37 cellular contexts compared by ENCODE assay signal in the genomic region with DNA sequence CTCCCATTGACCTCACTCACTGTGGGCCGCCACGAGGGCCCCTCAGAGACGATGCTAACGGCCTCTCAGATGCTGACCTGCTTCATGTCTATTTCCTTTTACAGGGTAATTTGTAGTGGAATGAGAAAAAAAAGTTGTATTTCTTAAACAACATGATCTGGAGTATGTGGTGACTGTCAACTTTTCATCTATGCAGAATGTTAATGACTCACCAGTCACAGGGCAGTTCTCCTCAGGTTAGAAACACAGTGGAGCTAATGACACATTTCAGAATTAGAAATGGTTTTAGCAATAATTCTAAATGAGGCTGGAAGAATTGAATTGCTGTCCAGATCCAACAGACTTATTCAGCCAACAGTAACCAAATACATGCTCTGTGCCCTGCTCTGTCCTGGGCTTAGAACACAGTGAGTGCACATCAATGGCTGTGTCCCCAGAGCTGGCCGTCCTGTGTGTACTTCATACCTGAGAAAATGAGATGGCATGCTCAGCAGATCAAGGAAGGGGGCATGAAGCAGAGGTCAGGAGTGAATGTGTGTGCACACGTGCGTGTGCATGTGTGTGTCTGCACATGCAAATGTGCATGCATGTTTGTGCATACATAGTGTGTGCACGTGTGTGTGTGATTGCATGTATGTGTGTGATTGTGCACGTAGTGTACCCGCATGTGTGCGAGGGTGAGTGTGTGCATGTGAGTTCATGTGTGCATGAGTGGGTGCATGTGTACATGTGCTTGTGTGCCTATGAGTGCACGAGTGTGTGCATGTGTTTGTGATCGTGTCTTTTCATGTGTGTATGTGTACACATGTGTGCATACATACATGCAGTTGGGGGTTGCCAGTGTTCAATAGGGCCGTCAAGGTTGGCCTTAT.
DNase-seq lines count a peak whose midpoint lies in the region; ATAC-seq, FAIRE-seq and TF ChIP-seq lines count a peak whose summit lies in the region.
"Had no signal": no experiment of that assay in that cellular context is flagged by ENCODE, and none has a peak within 500 bp of the region (broad histone marks: within the 10 kb centered on the region; RNA-seq: fewer than 3 reads in every experiment).

No MANE protein-coding gene starts in this region.

- H2BK120ac ChIP-seq in IMR-90 (ENCODE audit: low read depth, low read length) (no peak overlapping the region), mesendoderm (ENCODE audit: low read depth, low read length) (no peak overlapping the region)

- dilution Hi-C loops in IMR-90 (cut with HindIII; ENCODE audit: low sequenced_read_pairs, unreplicated experiment): no loop called here

- no peak overlapping the region for H3K4ac ChIP-seq in IMR-90 (ENCODE audit: low read depth, low read length)
- no peak overlapping the region for H3K4ac ChIP-seq in mesendoderm (ENCODE audit: low read depth, low read length)

- H3K56ac ChIP-seq in IMR-90 (ENCODE audit: extremely low read depth, insufficient read depth, low read length) (no peak overlapping the region), mesendoderm (ENCODE audit: low read length) (no peak overlapping the region)

- H3K4me3 Mint-ChIP-seq in activated naive CD4-positive, alpha-beta T cell treated with anti-CD3 and anti-CD28 coated beads, Interleukin-2, amount 50 U/mL, for 24 hours: no peak overlapping the region
- H3K4me3 Mint-ChIP-seq: activated T-cell treated with anti-CD3 and anti-CD28 coated beads, Interleukin-2, amount 50 U/mL, for 4 hours; B cell; CD8-positive, alpha-beta T cell; nephron progenitor cell; stimulated activated naive CD8-positive, alpha-beta T cell treated with anti-CD3 and anti-CD28 coated beads, Interleukin-15, amount 100 ng/mL, for 72 hours had no signal

- H4K20me1 ChIP-seq in IMR-90 (ENCODE audit: insufficient read depth, low read length): no peaks in the 10 kb centered on the region

- H3K9me3 ChIP-seq in IMR-90 (ENCODE audit: control insufficient read depth, insufficient read depth, low read length): no peaks in the 10 kb centered on the region
- H3K9me3 ChIP-seq: A549, breast epithelium, pancreas, SJCRH30, thoracic aorta had no signal

- POLR2A ChIA-PET in IMR-90 (lab: Charles Lee; ENCODE audit: unreplicated experiment): no interaction called here

- H3K27me3 Mint-ChIP-seq in activated naive CD4-positive, alpha-beta T cell treated with anti-CD3 and anti-CD28 coated beads, Interleukin-2, amount 50 U/mL, for 24 hours: no peaks in the 10 kb centered on the region
- H3K27me3 Mint-ChIP-seq: stimulated activated naive CD8-positive, alpha-beta T cell treated with anti-CD3 and anti-CD28 coated beads, Interleukin-15, amount 100 ng/mL, for 72 hours had no signal

- no peak overlapping the region for H2BK5ac ChIP-seq in IMR-90 (ENCODE audit: low read depth, low read length, poor library complexity, severe bottlenecking)
- no peak overlapping the region for H2BK5ac ChIP-seq in mesendoderm (ENCODE audit: low read length)

- peaks cover 6% of the 10 kb centered on the region; the same call in 1 of the 2 replicates for H3K27me3 ChIP-seq in IMR-90 (ENCODE audit: control insufficient read depth, insufficient read depth, low read length)
- no peaks in the 10 kb centered on the region for H3K27me3 ChIP-seq in mesendoderm (ENCODE audit: insufficient read depth, low read length, poor library complexity)
- H3K27me3 ChIP-seq: pancreas, SJCRH30 had no signal

- no peak overlapping the region for H3K18ac ChIP-seq in IMR-90 (ENCODE audit: low read depth, low read length)
- no peak overlapping the region for H3K18ac ChIP-seq in mesendoderm (ENCODE audit: low read length)

- H3K14ac ChIP-seq in IMR-90 (replicated peaks; ENCODE audit: low read depth, low read length): no peak overlapping the region

- no peak for TF ChIP-seq RAD21 in IMR-90 (IDR thresholded peaks at IDR 0.05; ENCODE audit: low read length)

- H3K27ac Mint-ChIP-seq in activated naive CD4-positive, alpha-beta T cell treated with anti-CD3 and anti-CD28 coated beads, Interleukin-2, amount 50 U/mL, for 24 hours: peak overlapping the region; percentile 65
- H3K27ac Mint-ChIP-seq: B cell; CD8-positive, alpha-beta T cell; nephron progenitor cell; stimulated activated naive CD8-positive, alpha-beta T cell treated with anti-CD3 and anti-CD28 coated beads, Interleukin-15, amount 100 ng/mL, for 72 hours had no signal

- no peak for FAIRE-seq in RCC 7860 (lab: Jason Lieb, UNC)
- FAIRE-seq: A549, colon, GM12892, H54, pancreas had no signal

- no peaks in the 10 kb centered on the region for H3K9me3 Mint-ChIP-seq in activated naive CD4-positive, alpha-beta T cell treated with anti-CD3 and anti-CD28 coated beads, Interleukin-2, amount 50 U/mL, for 24 hours
- H3K9me3 Mint-ChIP-seq: activated T-cell treated with anti-CD3 and anti-CD28 coated beads, Interleukin-2, amount 50 U/mL, for 4 hours; CD8-positive, alpha-beta T cell; stimulated activated naive CD8-positive, alpha-beta T cell treated with anti-CD3 and anti-CD28 coated beads, Interleukin-15, amount 100 ng/mL, for 72 hours had no signal

- H4K91ac ChIP-seq in IMR-90 (ENCODE audit: insufficient read depth, low read depth, low read length): no peak overlapping the region

- no peak overlapping the region for H2AK5ac ChIP-seq in IMR-90 (ENCODE audit: low read depth, low read length)
- no peak overlapping the region for H2AK5ac ChIP-seq in mesendoderm (ENCODE audit: low read length)

- H3K4me2 ChIP-seq in IMR-90 (ENCODE audit: low read depth, low read length) (no peak overlapping the region), mesendoderm (ENCODE audit: low read length) (no peak overlapping the region)
- H3K4me2 ChIP-seq: A549 had no signal

- H3K4me1 Mint-ChIP-seq in activated naive CD4-positive, alpha-beta T cell treated with anti-CD3 and anti-CD28 coated beads, Interleukin-2, amount 50 U/mL, for 24 hours: peaks cover 8% of the 10 kb centered on the region
- H3K4me1 Mint-ChIP-seq: B cell; stimulated activated naive CD8-positive, alpha-beta T cell treated with anti-CD3 and anti-CD28 coated beads, Interleukin-15, amount 100 ng/mL, for 72 hours had no signal

- intact Hi-C loops in IMR-90 (cut with micrococcal nuclease): no loop called here

- no peak for TF ChIP-seq POLR2A in IMR-90 (IDR thresholded peaks at IDR 0.05; ENCODE audit: low read depth, low read length)

- H3K79me2 ChIP-seq in mesendoderm (ENCODE audit: control insufficient read depth, insufficient read depth, low read length): no peaks in the 10 kb centered on the region

- WGBS in IMR-90 (ENCODE audit: extremely low coverage in 2 of 2, insufficient read length in 1 of 2), 2 experiments: 85% methylated on average over 9 of the region's 14 CpGs; no CpG with 5 or more reads in 1 of the 2 experiments
- WGBS in mesendoderm (ENCODE audit: extremely low coverage, insufficient coverage, low lambda C conversion rate): no CpG with 5 or more reads among the region's 14 CpGs

- TF ChIP-seq CTCF in IMR-90 (conservative IDR thresholded peaks at IDR 0.05; ENCODE audit: low read depth, low read length) (no peak), choroid plexus epithelial cell (conservative IDR thresholded peaks at IDR 0.05; ENCODE audit: low read depth, low read length) (no peak)

- H3K36me3 ChIP-seq in IMR-90 (ENCODE audit: control insufficient read depth, insufficient read depth, low read length) (no peaks in the 10 kb centered on the region), mesendoderm (ENCODE audit: control insufficient read depth, insufficient read depth, low read length) (no peaks in the 10 kb centered on the region)
- H3K36me3 ChIP-seq: breast epithelium, pancreas, SJCRH30, thoracic aorta, WERI-Rb-1 had no signal

- peaks cover 6% of the 10 kb centered on the region; the same call in 1 of the 2 replicates for H3K9me1 ChIP-seq in IMR-90 (ENCODE audit: insufficient read depth, low read length)

- CTCF ChIA-PET in IMR-90 (lab: Yijun Ruan, JAX): no interaction called here

- H3K9ac ChIP-seq in IMR-90 (ENCODE audit: low read depth, low read length) (no peak overlapping the region), mesendoderm (ENCODE audit: low read length) (no peak overlapping the region)

- no peak overlapping the region for H4K8ac ChIP-seq in IMR-90 (ENCODE audit: low read depth in 2 of 2, low read length in 2 of 2)
- no peak overlapping the region for H4K8ac ChIP-seq in mesendoderm (ENCODE audit: low read depth, low read length)

- no peak for DNase-seq in activated naive CD4-positive, alpha-beta T cell (lab: John Stamatoyannopoulos, UW)
- DNase-seq in IMR-90 (peak; percentile 29), choroid plexus epithelial cell (ENCODE audit: low read depth) (peak; percentile 13), renal cortical epithelial cell (ENCODE audit: low read depth) (peak; percentile 26), mesendoderm (no peak), NCI-H1417 treated with DMSO at 0.1 percent for 48 hours (lab: John Stamatoyannopoulos, UW) (no peak), RCC 7860 (ENCODE audit: low spot score) (no peak)
- DNase-seq: activated CD4-positive, alpha-beta T cell treated with anti-CD3 and anti-CD28 coated beads, Interleukin-2, amount 50 U/mL, for 1 hour; activated T-cell treated with anti-CD3 and anti-CD28 coated beads, Interleukin-2, amount 50 U/mL, for 4 hours; CD8-positive, alpha-beta T cell; DMS153; effector CD4-positive, alpha-beta T cell; hypothalamus; Kasumi-1; left cardiac atrium; NCI-H146; NCI-H2107; NCI-H748 treated with DMSO at 0.1 percent for 48 hours; nephron progenitor cell; pancreas; SJCRH30; stimulated activated CD4-positive, alpha-beta T cell treated with anti-CD3 and anti-CD28 coated beads, Interleukin-12 subunit alpha, Interleukin-12 subunit beta, amount 100 ng/mL, for 4 hours; stimulated activated CD4-positive, alpha-beta T cell treated with anti-CD3 and anti-CD28 coated beads, Interleukin-2, amount 100 ng/mL, for 48 hours; stimulated activated naive CD8-positive, alpha-beta T cell treated with anti-CD3 and anti-CD28 coated beads, Interleukin-15, amount 100 ng/mL, for 72 hours; SW 1271; T-helper 9 cell; WERI-Rb-1 had no signal

- in situ Hi-C loops in IMR-90 (cut with MboI; ENCODE audit: low sequenced_read_pairs): no loop called here

- H2BK15ac ChIP-seq in IMR-90 (ENCODE audit: low read depth, low read length) (no peak overlapping the region), mesendoderm (replicated peaks; ENCODE audit: low read depth) (no peak overlapping the region)

- peaks cover 3% of the 10 kb centered on the region; the same call in 1 of the 2 replicates for H3K4me1 ChIP-seq in IMR-90 (ENCODE audit: control insufficient read depth, insufficient read depth, low read length)
- no peaks in the 10 kb centered on the region for H3K4me1 ChIP-seq in mesendoderm (ENCODE audit: control insufficient read depth, low read depth, low read length)
- H3K4me1 ChIP-seq: breast epithelium, pancreas, SJCRH30 had no signal

- no peak overlapping the region for H3K27ac ChIP-seq in IMR-90 (ENCODE audit: insufficient read depth, low read length)
- no peak overlapping the region for H3K27ac ChIP-seq in mesendoderm (ENCODE audit: low read depth, low read length)
- H3K27ac ChIP-seq: A549, breast epithelium, HL-60, pancreas, SJCRH30, thoracic aorta, WERI-Rb-1 had no signal

- ATAC-seq in IMR-90 (ENCODE audit: low read depth): no peak
- ATAC-seq: A549; CD8-positive, alpha-beta T cell; left cardiac atrium; pancreas; right cardiac atrium; stimulated activated naive CD8-positive, alpha-beta T cell treated with anti-CD3 and anti-CD28 coated beads, Interleukin-15, amount 100 ng/mL, for 72 hours had no signal

- H3K4me3 ChIP-seq in IMR-90 (ENCODE audit: insufficient read depth, low read depth, low read length) (no peak overlapping the region), choroid plexus epithelial cell (ENCODE audit: low read depth, low read length) (no peak overlapping the region), mesendoderm (ENCODE audit: low read length) (no peak overlapping the region)
- H3K4me3 ChIP-seq: A549, breast epithelium, pancreas, SJCRH30, thoracic aorta had no signal

- no peak overlapping the region for H3K23ac ChIP-seq in IMR-90 (ENCODE audit: low read depth, low read length)
- no peak overlapping the region for H3K23ac ChIP-seq in mesendoderm (ENCODE audit: low read length)

- H4K5ac ChIP-seq in IMR-90 (ENCODE audit: low read depth, low read length) (no peak overlapping the region), mesendoderm (ENCODE audit: low read length) (no peak overlapping the region)

- H3K36me3 Mint-ChIP-seq in activated naive CD4-positive, alpha-beta T cell treated with anti-CD3 and anti-CD28 coated beads, Interleukin-2, amount 50 U/mL, for 24 hours: no peaks in the 10 kb centered on the region
- H3K36me3 Mint-ChIP-seq: CD8-positive, alpha-beta T cell had no signal

- H2AFZ ChIP-seq in IMR-90 (replicated peaks; ENCODE audit: low read length, poor library complexity): peak overlapping the region; percentile 2

- H3K79me1 ChIP-seq in IMR-90 (ENCODE audit: low read depth in 1 of 2, low read length in 2 of 2) (no peaks in the 10 kb centered on the region), mesendoderm (ENCODE audit: low read length) (no peaks in the 10 kb centered on the region)

- no TSS peak for BruUV-seq in IMR-90 (replicated peaks; lab: Mats Ljungman, UMichigan)

- no peak overlapping the region for H2AK9ac ChIP-seq in IMR-90 (replicated peaks; ENCODE audit: low read depth, low read length, poor library complexity)

- no peak overlapping the region for H2BK20ac ChIP-seq in IMR-90 (ENCODE audit: low read depth, low read length)

Comparison
In these comparisons a context has a peak if more than half of its experiments do, and no peak if none do; other contexts are left out.
1. DNase-seq: peak in IMR-90 (single experiment), choroid plexus epithelial cell (single experiment) and renal cortical epithelial cell (single experiment); none in activated naive CD4-positive, alpha-beta T cell (0 of 4), mesendoderm (single experiment), NCI-H1417 treated with DMSO at 0.1 percent for 48 hours (single experiment) and RCC 7860 (single experiment).